Comparison of ENCODE assay signal across 36 cellular contexts in the genomic region with DNA sequence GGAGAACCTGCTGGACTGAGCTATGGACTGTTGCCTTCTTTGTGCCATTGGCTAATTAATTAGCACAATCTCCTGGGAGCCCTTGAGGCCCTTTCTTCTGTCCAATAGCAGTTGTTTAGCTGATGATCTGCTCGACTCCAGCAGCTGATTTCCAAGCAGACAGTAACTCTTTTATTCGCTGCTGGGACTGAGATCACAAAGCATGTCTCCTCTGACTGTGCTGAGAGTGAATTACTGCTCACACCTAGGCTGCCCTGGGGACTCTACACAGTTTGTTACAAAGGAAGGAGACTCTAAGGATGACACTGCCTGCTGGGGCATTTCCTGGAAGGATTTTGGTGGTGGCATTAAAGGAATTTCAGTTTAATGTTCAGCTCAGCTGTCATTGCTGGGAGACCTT. TPM values are rescaled to one million over a fixed set of nuclear protein-coding genes. Genes with fewer than 3 reads are reported as not detected.
DNase-seq lines count a peak whose midpoint lies in the region; ATAC-seq, FAIRE-seq and TF ChIP-seq lines count a peak whose summit lies in the region.
"Had no signal": no experiment of that assay in that cellular context is flagged by ENCODE, and none has a peak within 500 bp of the region (broad histone marks: within the 10 kb centered on the region; RNA-seq: fewer than 3 reads in every experiment).

No MANE protein-coding gene starts in this region.

- 44 to 45% methylated on average over 2 of the region's 2 CpGs for WGBS in pancreas, 2 donors

- H3K9me3 ChIP-seq in pancreas, result no peaks in the 10 kb centered on the region
- H3K9me3 ChIP-seq: adrenal gland, BLaER1, heart right ventricle, MG63, right atrium auricular region, spleen, upper lobe of left lung had no signal

- H3K4me3 ChIP-seq in pancreas, result no peak overlapping the region
- H3K4me3 ChIP-seq: adrenal gland, BLaER1, heart right ventricle, MG63, PC-9, right atrium auricular region, spleen, upper lobe of left lung had no signal

- no peak for FAIRE-seq in pancreas (lab: Jason Lieb, UNC)
- FAIRE-seq: colon, GM18507 had no signal

- intact Hi-C loops in pancreas (cut with DNase I), result no loop called here

- DNase-seq in COLO829 (ENCODE audit: low spot score) (peak; percentile 58), SK-MEL-5 (ENCODE audit: low read depth, low spot score) (peak; percentile 78), kidney tubule cell (ENCODE audit: low spot score) (peak; percentile 60), pancreas (no peak), NCI-H2171 treated with DMSO at 0.1 percent for 48 hours (lab: John Stamatoyannopoulos, UW) (no peak), hippocampal formation (lab: John Stamatoyannopoulos, UW) (no peak)
- DNase-seq: ACHN; activated CD4-positive, alpha-beta T cell treated with anti-CD3 and anti-CD28 coated beads, Interleukin-2, amount 10 ng/mL, durations not matched to agents 7 days and 5 days; activated T-cell treated with anti-CD3 and anti-CD28 coated beads, Interleukin-2, amount 50 U/mL, for 4 hours; adrenal gland; brain microvascular endothelial cell; DMS79; effector CD8-positive, alpha-beta T cell; GF-D8; heart right ventricle; KG1; MG63; naive B cell; NCI-H2081; NCI-H510A treated with DMSO at 0.1 percent for 48 hours; NK-92 treated with Interleukin-12 subunit alpha and Interleukin-12 subunit beta, amount 100 ng/mL, for 24 hours; PC-9; spleen; T1000; upper lobe of left lung had no signal

- H3K27ac ChIP-seq in pancreas, result peak overlapping the region in 3 of 4 donors; percentile 38 to 58 (median 55)
- H3K27ac ChIP-seq: adrenal gland, BLaER1, brain microvascular endothelial cell, heart right ventricle, PC-9, right atrium auricular region, spleen, upper lobe of left lung had no signal

- in situ Hi-C loops in SK-MEL-5 (cut with HindIII; ENCODE audit: low pct_unique_long_range_greater_than_20kb, low sequenced_read_pairs), result no loop called here

- peaks cover 0 to 21% (median 16%) of the 10 kb centered on the region in 3 donors for H3K4me1 ChIP-seq in pancreas

- H3K36me3 ChIP-seq in pancreas, result no peaks in the 10 kb centered on the region
- H3K36me3 ChIP-seq: adrenal gland, brain microvascular endothelial cell, MG63, right atrium auricular region had no signal

- no peak for TF ChIP-seq CTCF in pancreas (IDR thresholded peaks at IDR 0.05)

- H3K27me3 ChIP-seq in pancreas, result no peaks in the 10 kb centered on the region
- H3K27me3 ChIP-seq: adrenal gland, BLaER1, brain microvascular endothelial cell, heart right ventricle, MG63, right atrium auricular region, spleen, upper lobe of left lung had no signal

- ATAC-seq in pancreas (peak; percentile 14 to 57 (median 32)), GM19452 (IDR thresholded peaks at IDR 0.05; ENCODE audit: unreplicated experiment) (no peak), GM18873 (IDR thresholded peaks at IDR 0.05; ENCODE audit: low FRiP score, unreplicated experiment) (no peak)
- ATAC-seq: activated T-cell treated with anti-CD3 and anti-CD28 coated beads, Interleukin-2, amount 50 U/mL, for 4 hours; HCT116; heart right ventricle; Right ventricle myocardium inferior had no signal

RNA-seq across cellular contexts. Expression of a gene that starts 31.4 kb away (rescaled TPM):
- 15.0 and 18.8 TPM in 2 replicates for total RNA-seq in SK-MEL-5 (2014; rRNA removed; shearing (Covaris generic))
- polyA plus RNA-seq in SK-MEL-5 (2015; cell fraction: cytosol; rRNA removed), result 11.2 and 14.3 TPM in 2 replicates
- 9.0 and 16.5 TPM in 2 replicates for polyA plus RNA-seq in SK-MEL-5 (2015; cell fraction: nucleus; rRNA removed)
- 10 to 100 TPM in 5 of 6 donors, 1 to 10 TPM in 1; 7.0 to 28.7 (median 15.1) TPM for total RNA-seq in pancreas
- 10 to 100 TPM in 1 of 2 donors, 1 to 10 TPM in 1; 9.4 to 15.1 TPM for polyA plus RNA-seq in pancreas

RNA-seq across cellular contexts. Expression of a gene that starts 40.3 kb away (rescaled TPM):
- total RNA-seq in SK-MEL-5 (2014; rRNA removed; shearing (Covaris generic)), result not detected in 2 replicates
- 0.13 and 0.27 TPM in 2 replicates for polyA plus RNA-seq in SK-MEL-5 (2015; cell fraction: cytosol; rRNA removed)
- polyA plus RNA-seq in SK-MEL-5 (2015; cell fraction: nucleus; rRNA removed), result 0.46 TPM in 1 of 2 replicates, not detected in the other
- total RNA-seq in pancreas, result 10 to 100 TPM in 4 of 6 donors, 1 to 10 TPM in 2; 6.0 to 28.2 (median 13.1) TPM
- polyA plus RNA-seq in pancreas, result 10 to 100 TPM; 17.2 to 44.6 TPM
- total RNA-seq: activated T-cell treated with anti-CD3 and anti-CD28 coated beads, Interleukin-2, amount 50 U/mL, for 4 hours; adrenal gland; epithelial cell of proximal tubule; heart right ventricle; omental fat pad; right atrium auricular region; Right ventricle myocardium inferior; spleen had no signal

RNA-seq across cellular contexts. Expression of a gene that starts 47.3 kb away (rescaled TPM):
- total RNA-seq in SK-MEL-5 (2014; rRNA removed; shearing (Covaris generic)), result 0.13 TPM in 1 of 2 replicates, not detected in the other
- 0.06 TPM in 1 of 2 replicates, not detected in the other for polyA plus RNA-seq in SK-MEL-5 (2015; cell fraction: cytosol; rRNA removed)
- 0.07 TPM in 1 of 2 replicates, not detected in the other for polyA plus RNA-seq in SK-MEL-5 (2015; cell fraction: nucleus; rRNA removed)
- total RNA-seq in pancreas, result under 1 TPM in 5 of 6 donors, not detected in 1; 0.03 to 0.67 (median 0.03) TPM
- under 1 TPM; 0.04 to 0.21 TPM for polyA plus RNA-seq in pancreas
- total RNA-seq: activated CD4-positive, alpha-beta T cell treated with anti-CD3 and anti-CD28 coated beads, Interleukin-2, amount 10 ng/mL, durations not matched to agents 7 days and 5 days; activated T-cell treated with anti-CD3 and anti-CD28 coated beads, Interleukin-2, amount 50 U/mL, for 4 hours; epithelial cell of proximal tubule; omental fat pad; PC-9; subcutaneous adipose tissue had no signal

Comparison
In these comparisons a context has a peak if more than half of its experiments do, and no peak if none do; other contexts are left out.
1. DNase-seq: peak in COLO829 (single experiment), SK-MEL-5 (single experiment) and kidney tubule cell (single experiment); none in pancreas (0 of 6), NCI-H2171 treated with DMSO at 0.1 percent for 48 hours (single experiment) and hippocampal formation (0 of 2).
2. ATAC-seq: peak in pancreas (4 of 4); none in GM19452 (single experiment) and GM18873 (single experiment).